8 cellular contexts compared by ENCODE assay signal in genomic region chr16:69796285-69797118, GRCh38. TPM values are rescaled to one million over a fixed set of nuclear protein-coding genes. Genes with fewer than 3 reads are reported as not detected.
A peak's percentile ranks its signal among the peaks of the same experiment; 100 is the strongest.
DNase-seq lines count a peak whose midpoint lies in the region; ATAC-seq and TF ChIP-seq lines count a peak whose summit lies in the region.

No MANE protein-coding gene starts in this region.

- peak overlapping the region; percentile 10 for H3K27ac ChIP-seq in HUES48 (ENCODE audit: low read depth, low read length)
- H3K27ac ChIP-seq in SK-N-SH (ENCODE audit: low read depth in 2 of 2, low read length in 1 of 2), result no peak overlapping the region
- peak overlapping the region; percentile 50 for H3K27ac ChIP-seq in substantia nigra (ENCODE audit: low read depth, low read length, poor library complexity, severe bottlenecking)

- H3K36me3 ChIP-seq in HUES48 (ENCODE audit: control insufficient read depth, insufficient read depth, low read length) (peaks cover 7% of the 10 kb centered on the region; the same call in 1 of the 2 replicates), SK-N-SH (replicated peaks in 1 of 2; ENCODE audit: control insufficient read depth in 1 of 2, insufficient read depth in 2 of 2, low read length in 1 of 2) (peaks cover 6 to 10% of the 10 kb centered on the region in 2 experiments)

- H3K9me3 ChIP-seq in HUES48 (ENCODE audit: control insufficient read depth, insufficient read depth, low read length) (no peaks in the 10 kb centered on the region), SK-N-SH (no peaks in the 10 kb centered on the region)

- H3K27ac Mint-ChIP-seq in effector memory CD8-positive, alpha-beta T cell, result no peak overlapping the region

- peaks cover 0 to 4% of the 10 kb centered on the region in 2 donors for H3K4me1 Mint-ChIP-seq in effector memory CD8-positive, alpha-beta T cell (ENCODE audit: low read depth in 2 of 2)

- H3K36me3 Mint-ChIP-seq in effector memory CD8-positive, alpha-beta T cell (ENCODE audit: insufficient read depth), result peaks cover 31% of the 10 kb centered on the region

- H3K4me1 ChIP-seq in HUES48 (ENCODE audit: control insufficient read depth, insufficient read depth, low read length) (0 out of 2 replicates have a peak, but pooled peaks cover 6% of the 10 kb centered on the region), SK-N-SH (ENCODE audit: control insufficient read depth in 1 of 2, insufficient read depth in 2 of 2, low read depth in 1 of 2, low read length in 1 of 2) (no peaks in the 10 kb centered on the region)

- no peak for TF ChIP-seq EP300 in SK-N-SH (IDR thresholded peaks at IDR 0.05; ENCODE audit: borderline replicate concordance in 1 of 2, low read depth in 1 of 2, low read length in 1 of 2)

- POLR2A ChIA-PET in SK-N-SH (lab: Yijun Ruan, JAX), result no interaction called here

- no peaks in the 10 kb centered on the region for H3K9me2 ChIP-seq in SK-N-SH

- peak; percentile 92 for TF ChIP-seq CTCF in SK-N-SH (IDR thresholded peaks at IDR 0.05)

- DNase-seq in NCI-H2196 (lab: John Stamatoyannopoulos, UW; ENCODE audit: unreplicated experiment) (peak; percentile 23), NCI-H2196 treated with DMSO at 0.1 percent for 48 hours (lab: John Stamatoyannopoulos, UW; ENCODE audit: unreplicated experiment) (no peak), SK-N-SH (peak; percentile 66), lung microvascular endothelial cell (ENCODE audit: low read depth in 2 of 2) (peak; percentile 81 to 85), substantia nigra (lab: John Stamatoyannopoulos, UW) (peak in 23 of 49 donors; percentile 5 to 65 (median 31))
- peak in 2 of 3 experiments; percentile 12 to 21 for DNase-seq in effector memory CD8-positive, alpha-beta T cell

- no peaks in the 10 kb centered on the region for H3K27me3 Mint-ChIP-seq in effector memory CD8-positive, alpha-beta T cell

- H3K79me2 ChIP-seq in SK-N-SH (ENCODE audit: insufficient read depth), result no peaks in the 10 kb centered on the region

- no peaks in the 10 kb centered on the region for H3K9me3 Mint-ChIP-seq in effector memory CD8-positive, alpha-beta T cell

- H3F3A ChIP-seq in SK-N-SH (replicated peaks; ENCODE audit: insufficient read depth), result no peaks in the 10 kb centered on the region

- H3K27me3 ChIP-seq in HUES48 (ENCODE audit: control insufficient read depth, insufficient read depth, low read length) (no peaks in the 10 kb centered on the region), SK-N-SH (ENCODE audit: insufficient read depth) (no peaks in the 10 kb centered on the region)

- peak; percentile 96 for TF ChIP-seq RAD21 in SK-N-SH (IDR thresholded peaks at IDR 0.05; ENCODE audit: low read length)

- CTCF ChIA-PET in SK-N-SH (lab: Yijun Ruan, JAX), result interaction anchor here (0.6 to 10.2 kb wide), 33 partner anchors 9 to 339 kb away, joined by 3 to 117 read pairs (median 5); no protein-coding TSS in a partner anchor

- H3K4me2 ChIP-seq in SK-N-SH, result no peak overlapping the region

- no peaks in the 10 kb centered on the region for H4K20me1 ChIP-seq in SK-N-SH (ENCODE audit: insufficient read depth)

- H2AFZ ChIP-seq in SK-N-SH (ENCODE audit: low read depth), result no peak overlapping the region

- no peak overlapping the region for H3K4me3 Mint-ChIP-seq in effector memory CD8-positive, alpha-beta T cell

- peak; percentile 63 for ATAC-seq in effector memory CD8-positive, alpha-beta T cell (replicated peaks)
- no peak for ATAC-seq in HG02973 (IDR thresholded peaks at IDR 0.05; ENCODE audit: unreplicated experiment)

- H3K4me3 ChIP-seq in HUES48 (ENCODE audit: low read depth, low read length) (peak overlapping the region; percentile 44; the same call in 1 of the 2 replicates), SK-N-SH (ENCODE audit: low read depth in 2 of 2, low read length in 1 of 2) (peak overlapping the region in 1 of 2 experiments; percentile 14; a peak in 1 of 4 replicates)

- H3K9ac ChIP-seq in HUES48 (ENCODE audit: low read depth, low read length) (peak overlapping the region; percentile 57; the same call in 1 of the 2 replicates), SK-N-SH (no peak overlapping the region)

- 60% methylated on average over 19 of the region's 19 CpGs for WGBS in SK-N-SH (ENCODE audit: low lambda C conversion rate)

TF ChIP-seq in SK-N-SH, 30 proteins besides CTCF, POLR2A, EP300 and RAD21:
- TF ChIP-seq SMC3 (IDR thresholded peaks at IDR 0.05; ENCODE audit: low read depth, low read length) (peak; percentile 90), GABPA (IDR thresholded peaks at IDR 0.05; ENCODE audit: low read depth) (no peak)

RNA-seq across cellular contexts. Expression of gene WWP2, which starts 34.4 kb away (rescaled TPM):
- 9.2 and 13.3 TPM in 2 replicates for polyA plus RNA-seq in SK-N-SH (2012; rRNA removed)
- polyA plus RNA-seq in SK-N-SH (2012; cell fraction: cytosol; rRNA removed), result 7.6 and 9.0 TPM in 2 replicates
- polyA plus RNA-seq in SK-N-SH (2012; cell fraction: nucleus; rRNA removed), result 24.1 and 30.3 TPM in 2 replicates
- total RNA-seq in lung microvascular endothelial cell, result 15.1 and 16.6 TPM in 2 replicates

RNA-seq across cellular contexts. Expression of gene NOB1, which starts 41.8 kb away (rescaled TPM):
- polyA plus RNA-seq in SK-N-SH (2012; rRNA removed), result 79.5 and 86.3 TPM in 2 replicates
- 64.8 and 74.8 TPM in 2 replicates for polyA plus RNA-seq in SK-N-SH (2012; cell fraction: cytosol; rRNA removed)
- 48.5 and 55.5 TPM in 2 replicates for polyA plus RNA-seq in SK-N-SH (2012; cell fraction: nucleus; rRNA removed)
- total RNA-seq in lung microvascular endothelial cell, result 12.7 and 17.4 TPM in 2 replicates

Comparison
In these comparisons a context has a peak if more than half of its experiments do, and no peak if none do; other contexts are left out.
1. H3K27ac ChIP-seq: peak in HUES48 (single experiment) and substantia nigra (single experiment); none in SK-N-SH (0 of 2).